27 cellular contexts compared by ENCODE assay signal in the genomic region with DNA sequence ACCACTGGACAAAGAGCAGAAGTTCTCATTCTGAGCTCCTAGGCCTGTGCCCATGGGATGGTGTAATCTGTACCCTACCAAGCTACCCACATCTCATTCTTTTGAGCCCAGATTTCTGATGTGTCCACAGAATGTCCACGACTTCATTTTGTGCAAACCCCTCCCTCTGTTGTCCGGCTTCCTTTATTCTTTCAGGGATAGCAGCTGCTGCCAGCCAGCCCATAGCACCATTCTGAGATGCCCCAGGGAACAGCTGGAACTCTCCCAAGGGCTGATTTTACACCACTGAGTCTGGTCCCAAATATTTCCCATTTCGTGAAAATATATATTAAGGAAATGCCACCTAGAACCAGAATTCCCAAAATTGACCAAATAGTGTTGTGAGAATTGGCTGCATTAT.
"Had no signal": no experiment of that assay in that cellular context is flagged by ENCODE, and none has a peak within 500 bp of the region (broad histone marks: within the 10 kb centered on the region; RNA-seq: fewer than 3 reads in every experiment).

No MANE protein-coding gene starts in this region.

- ATAC-seq: activated CD8-positive, alpha-beta T cell treated with anti-CD3 and anti-CD28 coated beads for 36 hours; activated naive CD4-positive, alpha-beta T cell treated with anti-CD3 and anti-CD28 coated beads, Interleukin-2, amount 50 U/mL, for 72 hours; body of pancreas; left colon; naive thymus-derived CD4-positive, alpha-beta T cell; right cardiac atrium had no signal

- H3K9me3 ChIP-seq: body of pancreas, colonic mucosa, spleen, suprapubic skin, tibial artery had no signal

- H3K4me1 ChIP-seq: body of pancreas, colonic mucosa, spleen, suprapubic skin, tibial artery had no signal

- H3K27ac Mint-ChIP-seq: activated B cell treated with CpG ODN at 0.5 μM for 24 hours; activated CD8-positive, alpha-beta T cell treated with anti-CD3 and anti-CD28 coated beads for 36 hours; activated T-helper 2 cell treated with anti-CD3 and anti-CD28 coated beads, Interferon-gamma antibody, Interleukin-2, Interleukin-4, amounts not matched to agents 10 μg/mL and 5 μg/mL and 100 μg/mL, durations not matched to agents 14 hours and 24 hours and 36 hours; immature natural killer cell; naive thymus-derived CD4-positive, alpha-beta T cell; T-helper 2 cell treated with Interferon-gamma antibody and Interleukin-4, amounts not matched to agents 5 μg/mL and 100 μg/mL, for 36 hours had no signal

- H3K4me3 Mint-ChIP-seq: activated B cell treated with CpG ODN at 0.5 μM for 24 hours; activated CD8-positive, alpha-beta T cell treated with anti-CD3 and anti-CD28 coated beads for 36 hours; immature natural killer cell; naive thymus-derived CD4-positive, alpha-beta T cell; neural crest cell; T-helper 2 cell treated with Interferon-gamma antibody and Interleukin-4, amounts not matched to agents 5 μg/mL and 100 μg/mL, for 36 hours had no signal

- H3K27me3 ChIP-seq: body of pancreas, cardiac muscle cell, colonic mucosa, spleen, suprapubic skin, tibial artery had no signal

- DNase-seq: activated B cell treated with CpG ODN at 0.5 μM for 24 hours; activated CD4-positive, alpha-beta T cell treated with anti-CD3 and anti-CD28 coated beads, Interleukin-2, amount 50 U/mL, for 1 hour; activated CD8-positive, alpha-beta T cell treated with anti-CD3 and anti-CD28 coated beads for 36 hours; activated naive CD4-positive, alpha-beta T cell; activated T-cell treated with anti-CD3 and anti-CD28 coated beads, Interleukin-2, amount 50 U/mL, for 48 hours; anterior cingulate cortex; body of pancreas; cerebellar nuclear complex; colonic mucosa; effector CD8-positive, alpha-beta T cell; hippocampal formation; immature natural killer cell; kidney; left colon; mammary epithelial cell; naive thymus-derived CD4-positive, alpha-beta T cell; right cardiac atrium; spleen; stimulated activated naive CD4-positive, alpha-beta T cell; tibial artery had no signal

- H3K4me1 Mint-ChIP-seq: immature natural killer cell had no signal

- H3K27ac ChIP-seq: body of pancreas, cardiac muscle cell, colonic mucosa, epithelial cell of prostate, spleen, suprapubic skin, tibial artery had no signal

- H3K27me3 Mint-ChIP-seq: activated B cell treated with CpG ODN at 0.5 μM for 24 hours; activated CD8-positive, alpha-beta T cell treated with anti-CD3 and anti-CD28 coated beads for 36 hours had no signal

- H3K36me3 Mint-ChIP-seq: activated naive CD4-positive, alpha-beta T cell treated with anti-CD3 and anti-CD28 coated beads, Interleukin-2, amount 50 U/mL, for 72 hours; immature natural killer cell; naive thymus-derived CD4-positive, alpha-beta T cell had no signal

- H3K4me3 ChIP-seq: body of pancreas, cardiac muscle cell, colonic mucosa, spleen, suprapubic skin, tibial artery had no signal

- H3K9me3 Mint-ChIP-seq: activated B cell treated with CpG ODN at 0.5 μM for 24 hours; activated CD8-positive, alpha-beta T cell treated with anti-CD3 and anti-CD28 coated beads for 36 hours; activated naive CD4-positive, alpha-beta T cell treated with anti-CD3 and anti-CD28 coated beads, Interleukin-2, amount 50 U/mL, for 72 hours; activated T-helper 2 cell treated with anti-CD3 and anti-CD28 coated beads, Interferon-gamma antibody, Interleukin-2, Interleukin-4, amounts not matched to agents 10 μg/mL and 5 μg/mL and 100 μg/mL, durations not matched to agents 14 hours and 24 hours and 36 hours; neural crest cell; T-helper 2 cell treated with Interferon-gamma antibody and Interleukin-4, amounts not matched to agents 5 μg/mL and 100 μg/mL, for 36 hours had no signal

- H3K36me3 ChIP-seq: cardiac muscle cell, colonic mucosa, spleen, suprapubic skin, tibial artery had no signal
